In the genomic region with DNA sequence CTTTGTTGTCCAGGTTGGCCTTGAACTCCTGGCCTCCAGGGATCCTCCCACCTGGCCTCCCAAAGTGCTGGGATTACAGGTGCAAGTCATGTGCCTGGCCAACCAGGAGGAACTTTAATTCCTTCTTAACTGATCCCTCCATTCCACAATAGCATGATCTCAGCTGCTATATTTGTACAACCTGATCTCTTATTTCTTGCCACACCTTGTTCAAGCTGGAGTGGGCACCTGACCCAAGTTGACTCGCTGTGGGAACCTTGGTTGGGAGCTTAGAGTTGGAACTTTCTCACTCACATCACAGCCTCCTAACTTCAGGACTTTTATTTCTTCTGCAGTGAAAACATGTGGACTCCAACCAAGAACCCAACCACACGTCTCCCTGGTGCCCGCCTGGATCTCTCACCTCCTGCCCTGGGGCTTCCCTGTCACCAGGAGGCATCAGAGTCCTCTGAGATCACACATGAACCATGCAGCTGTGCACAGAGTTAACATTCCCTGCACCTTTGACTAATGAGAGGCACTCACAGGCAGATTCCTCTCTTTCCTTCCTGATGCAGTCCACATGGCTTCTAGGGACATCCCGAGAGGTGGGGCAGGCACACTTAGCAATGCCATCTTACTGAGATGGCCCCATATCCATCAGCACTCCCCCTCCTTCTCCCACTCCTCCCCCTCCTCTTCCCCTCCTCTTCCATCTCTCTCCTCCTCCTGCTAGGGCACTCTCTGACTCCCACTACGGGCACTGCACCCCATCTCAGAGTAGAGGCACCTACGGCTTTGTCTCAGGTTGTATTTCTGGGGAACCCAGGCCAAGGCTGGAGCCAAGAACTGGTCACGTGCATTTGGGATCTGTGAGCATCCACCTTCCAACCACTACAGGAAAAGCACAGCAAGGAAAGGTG, we compare ENCODE assay signal across 18 cellular contexts. TPM values are rescaled to one million over a fixed set of nuclear protein-coding genes. Genes with fewer than 3 reads are reported as not detected.
DNase-seq lines count a peak whose midpoint lies in the region; ATAC-seq, FAIRE-seq and TF ChIP-seq lines count a peak whose summit lies in the region.
"Had no signal": no experiment of that assay in that cellular context is flagged by ENCODE, and none has a peak within 500 bp of the region (broad histone marks: within the 10 kb centered on the region; RNA-seq: fewer than 3 reads in every experiment).

No MANE protein-coding gene starts in this region.

- H3K9me3 Mint-ChIP-seq in nephron progenitor cell, result no peaks in the 10 kb centered on the region
- H3K9me3 Mint-ChIP-seq in natural killer cell, result no peaks in the 10 kb centered on the region
- H3K9me3 Mint-ChIP-seq: activated naive CD8-positive, alpha-beta T cell treated with anti-CD3 and anti-CD28 coated beads for 36 hours had no signal

- DNase-seq in BJ (ENCODE audit: low read depth) (no peak), HCT116 (ENCODE audit: low read depth, low spot score) (no peak), K562 (ENCODE audit: extremely low read depth in 1 of 4, low spot score in 3 of 4) (no peak), nephron progenitor cell (no peak), natural killer cell (no peak), DMS79 (lab: John Stamatoyannopoulos, UW) (no peak)
- DNase-seq: activated CD4-positive, alpha-beta T cell treated with anti-CD3 and anti-CD28 coated beads for 1 hour; activated naive CD8-positive, alpha-beta T cell treated with anti-CD3 and anti-CD28 coated beads for 36 hours; GDM1; midbrain; NCI-H446 treated with DMSO at 0.1 percent for 48 hours; T-helper 17 cell had no signal

- no peak overlapping the region for H3K9ac ChIP-seq in HCT116 (ENCODE audit: low read length)
- H3K9ac ChIP-seq in K562 (ENCODE audit: insufficient read depth in 1 of 2, low read depth in 2 of 2, low read length in 2 of 2), result no peak overlapping the region

- no peaks in the 10 kb centered on the region for H3K27me3 Mint-ChIP-seq in nephron progenitor cell (ENCODE audit: low read depth, poor library complexity)
- H3K27me3 Mint-ChIP-seq in natural killer cell (ENCODE audit: low read depth in 2 of 2), result no peaks in the 10 kb centered on the region
- H3K27me3 Mint-ChIP-seq: activated naive CD8-positive, alpha-beta T cell treated with anti-CD3 and anti-CD28 coated beads for 36 hours; B cell; IgD-negative memory B cell; T-helper 17 cell had no signal

- H3K36me3 ChIP-seq in BJ (ENCODE audit: control insufficient read depth, insufficient read depth, low read length) (no peaks in the 10 kb centered on the region), HCT116 (ENCODE audit: control insufficient read depth in 1 of 2, insufficient read depth in 2 of 2, low read length in 2 of 2) (no peaks in the 10 kb centered on the region; a peak in 2 of 4 replicates), K562 (ENCODE audit: control insufficient read depth, insufficient read depth, low read length) (peaks cover 4% of the 10 kb centered on the region; the same call in 1 of the 3 replicates)

- H3K27ac Mint-ChIP-seq in nephron progenitor cell (peak overlapping the region; percentile 57), natural killer cell (no peak overlapping the region)
- H3K27ac Mint-ChIP-seq: activated naive CD8-positive, alpha-beta T cell treated with anti-CD3 and anti-CD28 coated beads for 36 hours; B cell; IgD-negative memory B cell; T-helper 17 cell had no signal

- peaks cover 16% of the 10 kb centered on the region for H3K36me3 Mint-ChIP-seq in nephron progenitor cell (ENCODE audit: low read depth)
- no peaks in the 10 kb centered on the region for H3K36me3 Mint-ChIP-seq in natural killer cell

- WGBS in K562 (ENCODE audit: insufficient coverage, low coverage, missing lambda C conversion rate), result 33% methylated on average over 7 of the region's 7 CpGs

- RAD21 ChIA-PET in HCT116 (lab: Charles Lee; ENCODE audit: low non-redundant PET in 1 of 2, low total read pairs in 2 of 2, uncharacterized antibody in 2 of 2, unreplicated experiment in 2 of 2), result no interaction called here

- BruUV-seq in HCT116 (replicated peaks; lab: Mats Ljungman, UMichigan) (no TSS peak), K562 (replicated peaks; lab: Mats Ljungman, UMichigan) (no TSS peak)

- H3K4me1 Mint-ChIP-seq in nephron progenitor cell, result peaks cover 15% of the 10 kb centered on the region
- H3K4me1 Mint-ChIP-seq in natural killer cell, result no peaks in the 10 kb centered on the region
- H3K4me1 Mint-ChIP-seq: activated naive CD8-positive, alpha-beta T cell treated with anti-CD3 and anti-CD28 coated beads for 36 hours; B cell; IgD-negative memory B cell had no signal

- intact Hi-C loops in HCT116 (cut with micrococcal nuclease) (no loop called here), K562 (cut with micrococcal nuclease) (no loop called here), natural killer cell (cut with micrococcal nuclease) (no loop called here)

- TF ChIP-seq EP300 in K562 (IDR thresholded peaks at IDR 0.05; ENCODE audit: low read length), result no peak

- no peak for FAIRE-seq in K562 (lab: Jason Lieb, UNC)

- TF ChIP-seq POLR2A in HCT116 (IDR thresholded peaks at IDR 0.05; ENCODE audit: borderline replicate concordance, extremely low read depth, insufficient read depth, insufficient read length) (no peak), K562 (conservative IDR thresholded peaks at IDR 0.05) (no peak)

- H3K9me2 ChIP-seq in HCT116 (ENCODE audit: insufficient read depth), result no peaks in the 10 kb centered on the region

- TF ChIP-seq CTCF in BJ (IDR thresholded peaks at IDR 0.05; ENCODE audit: insufficient read depth, low read depth, low read length) (peak; percentile 15; the same call in 1 of the 2 replicates), HCT116 (IDR thresholded peaks at IDR 0.05 in 2 of 3, conservative IDR thresholded peaks at IDR 0.05 in 1 of 3; ENCODE audit: borderline replicate concordance in 1 of 3, insufficient read depth in 1 of 3, low read depth in 2 of 3, low read length in 2 of 3) (0 out of 6 replicates have a peak, but pooled peaks of 1 of the 3 experiments have one; percentile 9), K562 (IDR thresholded peaks at IDR 0.05 in 2 of 3, conservative IDR thresholded peaks at IDR 0.05 in 1 of 3; ENCODE audit: insufficient read depth in 2 of 3, low read depth in 1 of 3, low read length in 3 of 3) (no peak), nephron progenitor cell (IDR thresholded peaks at IDR 0.05) (no peak), natural killer cell (IDR thresholded peaks at IDR 0.05) (no peak)

- POLR2A ChIA-PET in BJ (lab: Charles Lee), result no interaction called here
- POLR2A ChIA-PET in HCT116 (lab: Charles Lee), result no interaction called here
- POLR2A ChIA-PET in K562 (lab: Yijun Ruan, JAX), result interaction anchor here (0.6 to 1.2 kb wide), 4 partner anchors 11 to 35 kb away, joined by 3 to 6 read pairs (median 4); no protein-coding TSS in a partner anchor

- ATAC-seq in HCT116, result 0 out of 2 replicates have a peak, but pooled peaks have one; percentile 54
- ATAC-seq in K562, result peak; percentile 33; the same call in 2 of the 3 replicates
- ATAC-seq in natural killer cell, result no peak
- ATAC-seq in HG03442 (IDR thresholded peaks at IDR 0.05; ENCODE audit: unreplicated experiment), result no peak
- ATAC-seq in HG03139 (IDR thresholded peaks at IDR 0.05; ENCODE audit: unreplicated experiment), result no peak
- ATAC-seq: gastroesophageal sphincter, T-helper 17 cell had no signal

- H3K27ac ChIP-seq in HCT116 (ENCODE audit: low read depth, low read length) (no peak overlapping the region), K562 (ENCODE audit: extremely low read depth, low read depth, low read length) (no peak overlapping the region)
- H3K27ac ChIP-seq: gastroesophageal sphincter, RWPE1 had no signal

- H3K4me3 ChIP-seq in BJ (ENCODE audit: low read depth, low read length), result no peak overlapping the region
- no peak overlapping the region for H3K4me3 ChIP-seq in HCT116 (replicated peaks in 1 of 2; ENCODE audit: low read depth in 1 of 2, low read length in 2 of 2)
- H3K4me3 ChIP-seq in K562, result no peak overlapping the region
- H3K4me3 ChIP-seq: gastroesophageal sphincter had no signal

- no peaks in the 10 kb centered on the region for H3K9me1 ChIP-seq in K562 (ENCODE audit: control insufficient read depth, insufficient read depth, low read length)

- no peak overlapping the region for H3K4me3 Mint-ChIP-seq in nephron progenitor cell
- no peak overlapping the region for H3K4me3 Mint-ChIP-seq in natural killer cell
- H3K4me3 Mint-ChIP-seq: activated naive CD8-positive, alpha-beta T cell treated with anti-CD3 and anti-CD28 coated beads for 36 hours; B cell; T-helper 17 cell had no signal

- no peaks in the 10 kb centered on the region for H3K79me2 ChIP-seq in HCT116 (ENCODE audit: insufficient read depth, low read length)
- H3K79me2 ChIP-seq in K562 (ENCODE audit: control insufficient read depth, insufficient read depth, low read length), result no peaks in the 10 kb centered on the region

- no peak overlapping the region for H3K4me2 ChIP-seq in HCT116 (ENCODE audit: low read length)
- H3K4me2 ChIP-seq in K562 (ENCODE audit: insufficient read depth, low read length), result no peak overlapping the region

- no peak overlapping the region for H2AFZ ChIP-seq in HCT116 (ENCODE audit: low read depth, low read length, poor library complexity, severe bottlenecking)
- H2AFZ ChIP-seq in K562 (ENCODE audit: low read depth, low read length), result no peak overlapping the region

- H3K9me3 ChIP-seq in HCT116 (ENCODE audit: control insufficient read depth in 1 of 2, insufficient read depth in 1 of 2, low read depth in 1 of 2, low read length in 2 of 2) (no peaks in the 10 kb centered on the region), K562 (replicated peaks; ENCODE audit: control insufficient read depth, insufficient read depth, low read depth, low read length) (no peaks in the 10 kb centered on the region)
- H3K9me3 ChIP-seq: gastroesophageal sphincter had no signal

- CTCF ChIA-PET in BJ (lab: Yijun Ruan, JAX), result interaction anchor here (1.4 kb wide), 1 partner anchor 8 kb away, joined by 3 read pairs; no protein-coding TSS in a partner anchor
- CTCF ChIA-PET in HCT116 (lab: Charles Lee), result no interaction called here
- CTCF ChIA-PET in K562 (lab: Yijun Ruan, JAX; ENCODE audit: low intra/inter-chr PET ratio), result no interaction called here

- H3K4me1 ChIP-seq in HCT116 (ENCODE audit: control insufficient read depth in 1 of 2, insufficient read depth in 2 of 2, low read length in 2 of 2) (no peaks in the 10 kb centered on the region), K562 (replicated peaks in 1 of 2; ENCODE audit: control insufficient read depth in 2 of 2, insufficient read depth in 2 of 2, low read length in 2 of 2) (no peaks in the 10 kb centered on the region)
- H3K4me1 ChIP-seq: gastroesophageal sphincter had no signal

- H4K20me1 ChIP-seq in HCT116 (ENCODE audit: insufficient read depth), result no peaks in the 10 kb centered on the region
- no peaks in the 10 kb centered on the region for H4K20me1 ChIP-seq in K562 (replicated peaks; ENCODE audit: control insufficient read depth, insufficient read depth, low read length)

- H3K27me3 ChIP-seq in BJ (ENCODE audit: control insufficient read depth, insufficient read depth, low read length), result no peaks in the 10 kb centered on the region
- no peaks in the 10 kb centered on the region for H3K27me3 ChIP-seq in HCT116 (ENCODE audit: insufficient read depth, low read length)
- H3K27me3 ChIP-seq in K562 (ENCODE audit: control insufficient read depth in 2 of 2, insufficient read depth in 2 of 2, low read length in 2 of 2), result no peaks in the 10 kb centered on the region
- H3K27me3 ChIP-seq: gastroesophageal sphincter had no signal

- in situ Hi-C loops in K562 (cut with MboI), result no loop called here

- 0 out of 2 replicates have a peak, but pooled peaks have one; percentile 16 for TF ChIP-seq RAD21 in HCT116 (IDR thresholded peaks at IDR 0.05; ENCODE audit: low read depth)
- peak in 1 of 2 experiments; percentile 24; a peak in 2 of 4 replicates for TF ChIP-seq RAD21 in K562 (CRISPR knock-in tag; conservative IDR thresholded peaks at IDR 0.05 in 1 of 2, IDR thresholded peaks at IDR 0.05 in 1 of 2)

RNA-seq across cellular contexts. Expression of a gene that starts 9.7 kb away (rescaled TPM):
- 89.9 and 93.4 TPM in 2 replicates for polyA plus RNA-seq in BJ (2011; rRNA removed)
- polyA minus RNA-seq in BJ (2011; rRNA and poly(A)+ RNA removed), result 81.4 and 110 TPM in 2 replicates
- 143 TPM for total RNA-seq in HCT116 (2021; ENCODE audit: unreplicated experiment)
- 111 and 117 TPM in 2 replicates for polyA plus RNA-seq in HCT116 (2012)
- 71.4 and 94.0 TPM in 2 replicates for total RNA-seq in K562 (2011; cell fraction: chromatin; rRNA removed; ENCODE audit: low replicate concordance)
- total RNA-seq in K562 (2011; cell fraction: nucleolus; rRNA removed), result 39.1 and 52.5 TPM in 2 replicates
- 51.9 and 52.3 TPM in 2 replicates for total RNA-seq in K562 (2011; cell fraction: nucleoplasm; rRNA removed)
- total RNA-seq in K562 (2014; rRNA removed), result 32.1 and 46.2 TPM in 2 replicates
- 24.0 and 27.4 TPM in 2 replicates for total RNA-seq in K562 (2014; rRNA removed; fragmentation: Illumina TruSeq; extraction: Trizol)
- 27.0 and 31.4 TPM in 2 replicates for total RNA-seq in K562 (2015; rRNA removed; fragmentation: Illumina TruSeq; extraction: Trizol)
- 58.1 and 59.8 TPM in 2 replicates for total RNA-seq in K562 (2021)
- 42.7 and 45.8 TPM in 2 replicates for polyA plus RNA-seq in K562 (2011; rRNA removed)
- 56.3 and 68.6 TPM in 2 replicates for polyA plus RNA-seq in K562 (2011; cell fraction: cytosol; rRNA removed)
- polyA plus RNA-seq in K562 (2011; cell fraction: nucleus; rRNA removed), result 78.3 and 80.7 TPM in 2 replicates
- polyA plus RNA-seq in K562 (2012), result 32.8 and 39.6 TPM in 2 replicates
- 28.3 and 31.8 TPM in 2 replicates for polyA plus RNA-seq in K562 (2014; fragmentation: Illumina TruSeq; extraction: Trizol)
- 1 to 10 TPM; 3.8 to 6.6 TPM for polyA plus RNA-seq in K562 (2014; fragmentation: Nextera tagmentation; extraction: Ambion mirVana)
- polyA plus RNA-seq in K562 (2014; rRNA removed), result 28.0 and 31.2 TPM in 2 replicates
- polyA minus RNA-seq in K562 (2011; rRNA and poly(A)+ RNA removed), result 76.4 and 89.0 TPM in 2 replicates
- polyA minus RNA-seq in K562 (2011; cell fraction: cytosol; rRNA and poly(A)+ RNA removed), result 20.4 and 23.9 TPM in 2 replicates
- polyA minus RNA-seq in K562 (2011; cell fraction: nucleus; rRNA and poly(A)+ RNA removed), result 20.5 and 32.2 TPM in 2 replicates
- total RNA-seq in natural killer cell, result 1 to 10 TPM; 6.4 to 9.2 (median 8.8) TPM

RNA-seq across cellular contexts. Expression of a gene that starts 49.5 kb away (rescaled TPM):
- polyA plus RNA-seq in BJ (2011; rRNA removed) (10.9 and 14.0 TPM in 2 replicates), K562 (2011; rRNA removed) (20.9 and 25.1 TPM in 2 replicates), K562 (2014; fragmentation: Illumina TruSeq; extraction: Trizol) (22.6 and 23.2 TPM in 2 replicates), K562 (2014; fragmentation: Nextera tagmentation; extraction: Ambion mirVana) (1 to 10 TPM; 5.8 to 7.7 TPM), K562 (2014; rRNA removed) (22.7 and 25.5 TPM in 2 replicates)
- polyA minus RNA-seq in BJ (2011; rRNA and poly(A)+ RNA removed), result 7.0 and 7.2 TPM in 2 replicates
- total RNA-seq in HCT116 (2021; ENCODE audit: unreplicated experiment) (17.9 TPM), K562 (2014; rRNA removed) (25.2 and 33.9 TPM in 2 replicates), K562 (2014; rRNA removed; fragmentation: Illumina TruSeq; extraction: Trizol) (24.9 and 27.4 TPM in 2 replicates), K562 (2015; rRNA removed; fragmentation: Illumina TruSeq; extraction: Trizol) (28.0 and 28.5 TPM in 2 replicates), K562 (2021) (16.1 and 18.9 TPM in 2 replicates), natural killer cell (10 to 100 TPM; 14.7 to 20.4 (median 17.5) TPM)
- polyA plus RNA-seq in HCT116 (2012), result 8.3 and 12.8 TPM in 2 replicates
- total RNA-seq in K562 (2011; cell fraction: chromatin; rRNA removed; ENCODE audit: low replicate concordance), result 37.1 and 100 TPM in 2 replicates
- total RNA-seq in K562 (2011; cell fraction: nucleolus; rRNA removed), result 20.7 and 22.5 TPM in 2 replicates
- total RNA-seq in K562 (2011; cell fraction: nucleoplasm; rRNA removed), result 28.2 and 34.5 TPM in 2 replicates
- 6.8 and 10.8 TPM in 2 replicates for polyA plus RNA-seq in K562 (2011; cell fraction: cytosol; rRNA removed)
- polyA plus RNA-seq in K562 (2011; cell fraction: nucleus; rRNA removed), result 15.5 and 17.8 TPM in 2 replicates
- 10.5 and 11.3 TPM in 2 replicates for polyA plus RNA-seq in K562 (2012)
- polyA minus RNA-seq in K562 (2011; rRNA and poly(A)+ RNA removed), result 37.4 and 38.4 TPM in 2 replicates
- polyA minus RNA-seq in K562 (2011; cell fraction: cytosol; rRNA and poly(A)+ RNA removed), result 10.6 and 12.0 TPM in 2 replicates
- 12.1 and 23.0 TPM in 2 replicates for polyA minus RNA-seq in K562 (2011; cell fraction: nucleus; rRNA and poly(A)+ RNA removed)

Comparison
In these comparisons a context has a peak if more than half of its experiments do, and no peak if none do; other contexts are left out.
1. ATAC-seq: peak in HCT116 (single experiment) and K562 (single experiment); none in natural killer cell (0 of 3), HG03442 (single experiment) and HG03139 (single experiment).